ENCODE assay signal across 13 cellular contexts in genomic region chr7:117269895-117270294, GRCh38. TPM values are rescaled to one million over a fixed set of nuclear protein-coding genes. Genes with fewer than 3 reads are reported as not detected.
DNase-seq lines count a peak whose midpoint lies in the region; ATAC-seq and TF ChIP-seq lines count a peak whose summit lies in the region.
"Had no signal": no experiment of that assay in that cellular context is flagged by ENCODE, and none has a peak within 500 bp of the region (broad histone marks: within the 10 kb centered on the region; RNA-seq: fewer than 3 reads in every experiment).

No MANE protein-coding gene starts in this region.

- no peak overlapping the region for H2AK5ac ChIP-seq in mesenchymal stem cell (ENCODE audit: low read length, severe bottlenecking)

- ATAC-seq in PC-3: peak; percentile 80
- no peak for ATAC-seq in HG02870 (IDR thresholded peaks at IDR 0.05; ENCODE audit: unreplicated experiment)
- no peak for ATAC-seq in HG03095 (IDR thresholded peaks at IDR 0.05; ENCODE audit: unreplicated experiment)

- H2BK12ac ChIP-seq in mesenchymal stem cell (ENCODE audit: low read length in 2 of 2): no peak overlapping the region

- H3K4me3 ChIP-seq in PC-3 (ENCODE audit: low read length) (peak overlapping the region; percentile 59), mesenchymal stem cell (ENCODE audit: insufficient read depth in 1 of 2, low read depth in 1 of 2, low read length in 2 of 2) (peak overlapping the region in 1 of 2 experiments; percentile 65)
- H3K4me3 ChIP-seq: left ventricle myocardium inferior, neural progenitor cell had no signal

- H2BK15ac ChIP-seq in mesenchymal stem cell (ENCODE audit: low read depth, poor library complexity, severe bottlenecking): no peak overlapping the region

- POLR2A ChIA-PET in PC-3 (lab: Charles Lee; ENCODE audit: unreplicated experiment): interaction anchor here (0.5 kb wide), 1 partner anchor 1058 kb away, joined by 7 read pairs; no protein-coding TSS in a partner anchor

- H3K4me1 ChIP-seq in PC-3 (ENCODE audit: insufficient read depth, low read length) (peaks cover 26% of the 10 kb centered on the region), mesenchymal stem cell (ENCODE audit: control insufficient read depth, insufficient read depth, low read depth, low read length) (peaks cover 3% of the 10 kb centered on the region)
- H3K4me1 ChIP-seq: left ventricle myocardium inferior had no signal

- H3K27me3 ChIP-seq in PC-3 (ENCODE audit: low read length) (no peaks in the 10 kb centered on the region), mesenchymal stem cell (ENCODE audit: control insufficient read depth in 1 of 2, insufficient read depth in 1 of 2, low read length in 2 of 2) (no peaks in the 10 kb centered on the region)
- H3K27me3 ChIP-seq: neural progenitor cell had no signal

- peaks cover 4% of the 10 kb centered on the region for H3F3A ChIP-seq in PC-3 (ENCODE audit: low read length, unreplicated experiment)

- intact Hi-C loops in PC-3 (cut with micrococcal nuclease): loop anchor here (1.0 to 2.0 kb wide), 2 partner anchors 51 to 138 kb away; no protein-coding TSS in a partner anchor

- no peak overlapping the region for H4K8ac ChIP-seq in mesenchymal stem cell (ENCODE audit: low read length)

- H4K91ac ChIP-seq in mesenchymal stem cell (ENCODE audit: low read length): no peak overlapping the region

- H3K79me1 ChIP-seq in mesenchymal stem cell (replicated peaks; ENCODE audit: low read length, poor library complexity, severe bottlenecking): no peaks in the 10 kb centered on the region

- H3K9me3 ChIP-seq in PC-3 (ENCODE audit: low read length): no peaks in the 10 kb centered on the region
- no peaks in the 10 kb centered on the region for H3K9me3 ChIP-seq in mesenchymal stem cell (ENCODE audit: control insufficient read depth, low read length)

- no peak overlapping the region for H3K23ac ChIP-seq in mesenchymal stem cell (ENCODE audit: low read length in 2 of 2)

- H2BK120ac ChIP-seq in mesenchymal stem cell (ENCODE audit: low read depth, low read length): peak overlapping the region; percentile 34

- no peaks in the 10 kb centered on the region for H4K20me1 ChIP-seq in PC-3 (ENCODE audit: low read length)

- CTCF ChIA-PET in PC-3 (lab: Charles Lee): no interaction called here

- BruUV-seq in PC-3 (replicated peaks; lab: Mats Ljungman, UMichigan): TSS peak; percentile 90

- H3K18ac ChIP-seq in mesenchymal stem cell (ENCODE audit: low read depth in 1 of 2, low read length in 2 of 2): no peak overlapping the region

- peak overlapping the region; percentile 89 for H3K9ac ChIP-seq in PC-3 (ENCODE audit: low read length)
- H3K9ac ChIP-seq in mesenchymal stem cell (ENCODE audit: low read length): peak overlapping the region; percentile 94
- H3K9ac ChIP-seq: neural progenitor cell had no signal

- 78% methylated on average over 1 of the region's 3 CpGs for WGBS in mesenchymal stem cell

- peak; percentile 40 for DNase-seq in AG09319 (ENCODE audit: extremely low read depth, low read depth)
- DNase-seq in PC-3: peak; percentile 88
- peak; percentile 12 for DNase-seq in dermis blood vessel endothelial cell
- peak; percentile 83 for DNase-seq in mesenchymal stem cell
- DNase-seq in ureter (ENCODE audit: low spot score): no peak
- no peak for DNase-seq in KG1 (lab: John Stamatoyannopoulos, UW)
- DNase-seq: activated CD4-positive, CD25-positive, alpha-beta regulatory T cell; CD4-positive, CD25-positive, alpha-beta regulatory T cell; left ventricle myocardium inferior; NCI-H69 had no signal

- peak overlapping the region; percentile 98 for H3K27ac ChIP-seq in PC-3 (ENCODE audit: low read length)
- peak overlapping the region; percentile 70 for H3K27ac ChIP-seq in mesenchymal stem cell (ENCODE audit: low read length, poor library complexity, severe bottlenecking)
- H3K27ac ChIP-seq: left ventricle myocardium inferior, neural progenitor cell had no signal

- H2BK5ac ChIP-seq in mesenchymal stem cell (ENCODE audit: low read depth, low read length, poor library complexity, severe bottlenecking): no peak overlapping the region

- H3K79me2 ChIP-seq in PC-3 (ENCODE audit: low read length): no peaks in the 10 kb centered on the region

- TF ChIP-seq CTCF in AG09319 (IDR thresholded peaks at IDR 0.05; ENCODE audit: low read depth, low read length) (no peak), PC-3 (conservative IDR thresholded peaks at IDR 0.05; ENCODE audit: low read depth, low read length) (no peak)

- no peak overlapping the region for H3K14ac ChIP-seq in mesenchymal stem cell (ENCODE audit: low read length in 2 of 2)

- no peaks in the 10 kb centered on the region for H3K9me2 ChIP-seq in PC-3 (replicated peaks; ENCODE audit: low read length)

- 0 out of 2 replicates have a peak overlapping the region, but pooled peaks have one; percentile 27 for H2AFZ ChIP-seq in PC-3 (ENCODE audit: low read length)
- H2AFZ ChIP-seq in mesenchymal stem cell (ENCODE audit: low read depth, low read length): no peak overlapping the region
- H2AFZ ChIP-seq: neural progenitor cell had no signal

- H3K36me3 ChIP-seq in PC-3 (ENCODE audit: low read depth, low read length) (no peaks in the 10 kb centered on the region), mesenchymal stem cell (ENCODE audit: control insufficient read depth in 1 of 2, insufficient read depth in 2 of 2, low read depth in 1 of 2, low read length in 2 of 2) (no peaks in the 10 kb centered on the region)
- H3K36me3 ChIP-seq: left ventricle myocardium inferior, neural progenitor cell had no signal

- H3K4ac ChIP-seq in mesenchymal stem cell (ENCODE audit: low read depth in 1 of 2, low read length in 2 of 2): no peak overlapping the region

- H3K4me2 ChIP-seq in PC-3 (ENCODE audit: low read length) (peak overlapping the region; percentile 90), mesenchymal stem cell (ENCODE audit: low read length, poor library complexity, severe bottlenecking) (no peak overlapping the region)
- H3K4me2 ChIP-seq: neural progenitor cell had no signal

RNA-seq across cellular contexts. Expression of gene WNT2, which starts 53.0 kb away (rescaled TPM):
- total RNA-seq in PC-3 (2014; rRNA removed): not detected in 2 replicates
- total RNA-seq in dermis blood vessel endothelial cell: not detected in 2 replicates
- polyA plus RNA-seq in mesenchymal stem cell (2013, experiment 1 of 2): 0.15 TPM
- 0.21 TPM for polyA plus RNA-seq in mesenchymal stem cell (2013, experiment 2 of 2)
- total RNA-seq in ureter: 2.2 TPM
- total RNA-seq: CD4-positive, CD25-positive, alpha-beta regulatory T cell had no signal
- polyA plus RNA-seq: CD4-positive, CD25-positive, alpha-beta regulatory T cell had no signal

Comparison
In these comparisons a context has a peak if more than half of its experiments do, and no peak if none do; other contexts are left out.
1. DNase-seq: peak in AG09319 (single experiment), PC-3 (single experiment), dermis blood vessel endothelial cell (single experiment) and mesenchymal stem cell (single experiment); none in ureter (single experiment) and KG1 (single experiment).